ENCODE assay signal across 1 cellular context in the genomic region with DNA sequence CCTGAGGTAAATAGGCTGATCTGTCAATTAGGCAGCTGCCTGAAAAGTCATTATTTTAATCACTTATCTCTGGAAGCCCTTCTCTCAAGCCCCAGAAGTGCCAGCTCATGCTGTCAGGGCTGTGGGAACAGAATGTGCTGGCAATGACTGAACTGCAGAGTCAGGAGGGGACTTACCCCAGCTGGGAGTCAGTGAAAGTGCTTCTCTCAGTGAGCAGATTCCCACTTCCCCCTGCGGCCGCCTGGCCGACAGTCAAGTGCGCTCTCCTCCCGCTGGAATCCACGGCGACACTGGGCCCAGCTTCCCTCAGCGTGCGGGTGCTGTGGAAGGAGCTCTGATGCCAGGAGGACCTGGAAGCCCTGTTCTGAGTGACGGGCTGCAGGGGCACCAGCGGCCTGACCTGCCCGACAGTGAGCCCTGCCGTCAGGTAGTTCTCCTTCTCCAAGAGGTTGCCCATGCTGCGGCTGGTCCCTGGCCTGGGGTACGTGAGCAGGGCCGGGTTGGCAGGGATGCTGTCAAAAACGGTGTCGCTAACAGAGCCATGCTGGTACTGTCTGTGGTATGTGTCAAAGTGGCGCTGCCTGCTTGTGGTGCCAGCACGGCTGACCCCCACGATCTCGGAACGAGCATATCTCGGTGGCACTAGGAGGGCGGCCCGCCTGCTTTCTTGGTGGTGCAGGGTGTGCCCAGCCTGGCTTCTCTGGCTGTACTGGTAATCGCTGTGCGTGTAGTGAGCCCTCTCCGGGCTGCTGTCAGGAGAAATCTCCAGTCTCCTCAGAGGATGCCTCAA.
TF ChIP-seq lines count a peak whose summit lies in the region.

No MANE protein-coding gene starts in this region.

TF ChIP-seq in GM12878, 131 proteins besides CTCF, POLR2A, EP300 and RAD21 (continued from another document):
- TF ChIP-seq, protein P1, sequence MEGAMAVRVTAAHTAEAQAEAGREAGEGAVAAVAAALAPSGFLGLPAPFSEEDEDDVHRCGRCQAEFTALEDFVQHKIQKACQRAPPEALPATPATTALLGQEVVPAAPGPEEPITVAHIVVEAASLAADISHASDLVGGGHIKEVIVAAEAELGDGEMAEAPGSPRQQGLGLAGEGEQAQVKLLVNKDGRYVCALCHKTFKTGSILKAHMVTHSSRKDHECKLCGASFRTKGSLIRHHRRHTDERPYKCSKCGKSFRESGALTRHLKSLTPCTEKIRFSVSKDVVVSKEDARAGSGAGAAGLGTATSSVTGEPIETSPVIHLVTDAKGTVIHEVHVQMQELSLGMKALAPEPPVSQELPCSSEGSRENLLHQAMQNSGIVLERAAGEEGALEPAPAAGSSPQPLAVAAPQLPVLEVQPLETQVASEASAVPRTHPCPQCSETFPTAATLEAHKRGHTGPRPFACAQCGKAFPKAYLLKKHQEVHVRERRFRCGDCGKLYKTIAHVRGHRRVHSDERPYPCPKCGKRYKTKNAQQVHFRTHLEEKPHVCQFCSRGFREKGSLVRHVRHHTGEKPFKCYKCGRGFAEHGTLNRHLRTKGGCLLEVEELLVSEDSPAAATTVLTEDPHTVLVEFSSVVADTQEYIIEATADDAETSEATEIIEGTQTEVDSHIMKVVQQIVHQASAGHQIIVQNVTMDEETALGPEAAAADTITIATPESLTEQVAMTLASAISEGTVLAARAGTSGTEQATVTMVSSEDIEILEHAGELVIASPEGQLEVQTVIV (IDR thresholded peaks at IDR 0.05; ENCODE audit: borderline replicate concordance, partially characterized antibody) = no peak
- TF ChIP-seq, protein P2, sequence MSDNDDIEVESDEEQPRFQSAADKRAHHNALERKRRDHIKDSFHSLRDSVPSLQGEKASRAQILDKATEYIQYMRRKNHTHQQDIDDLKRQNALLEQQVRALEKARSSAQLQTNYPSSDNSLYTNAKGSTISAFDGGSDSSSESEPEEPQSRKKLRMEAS (IDR thresholded peaks at IDR 0.05; ENCODE audit: low read depth, low read length) = no peak
- TF ChIP-seq, protein P3, sequence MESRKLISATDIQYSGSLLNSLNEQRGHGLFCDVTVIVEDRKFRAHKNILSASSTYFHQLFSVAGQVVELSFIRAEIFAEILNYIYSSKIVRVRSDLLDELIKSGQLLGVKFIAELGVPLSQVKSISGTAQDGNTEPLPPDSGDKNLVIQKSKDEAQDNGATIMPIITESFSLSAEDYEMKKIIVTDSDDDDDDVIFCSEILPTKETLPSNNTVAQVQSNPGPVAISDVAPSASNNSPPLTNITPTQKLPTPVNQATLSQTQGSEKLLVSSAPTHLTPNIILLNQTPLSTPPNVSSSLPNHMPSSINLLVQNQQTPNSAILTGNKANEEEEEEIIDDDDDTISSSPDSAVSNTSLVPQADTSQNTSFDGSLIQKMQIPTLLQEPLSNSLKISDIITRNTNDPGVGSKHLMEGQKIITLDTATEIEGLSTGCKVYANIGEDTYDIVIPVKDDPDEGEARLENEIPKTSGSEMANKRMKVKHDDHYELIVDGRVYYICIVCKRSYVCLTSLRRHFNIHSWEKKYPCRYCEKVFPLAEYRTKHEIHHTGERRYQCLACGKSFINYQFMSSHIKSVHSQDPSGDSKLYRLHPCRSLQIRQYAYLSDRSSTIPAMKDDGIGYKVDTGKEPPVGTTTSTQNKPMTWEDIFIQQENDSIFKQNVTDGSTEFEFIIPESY (IDR thresholded peaks at IDR 0.05) = no peak
- no peak for TF ChIP-seq LARP7 (IDR thresholded peaks at IDR 0.05)
- TF ChIP-seq RUNX3 (IDR thresholded peaks at IDR 0.05; ENCODE audit: low read length) = no peak
- TF ChIP-seq CBX3 (IDR thresholded peaks at IDR 0.05; ENCODE audit: borderline replicate concordance, low read depth) = no peak
